23 cellular contexts compared by ENCODE assay signal in genomic region chr3:52029535-52029934, GRCh38. TPM values are rescaled to one million over a fixed set of nuclear protein-coding genes. Genes with fewer than 3 reads are reported as not detected.
DNase-seq lines count a peak whose midpoint lies in the region; ATAC-seq, FAIRE-seq and TF ChIP-seq lines count a peak whose summit lies in the region.
"Had no signal": no experiment of that assay in that cellular context is flagged by ENCODE, and none has a peak within 500 bp of the region (broad histone marks: within the 10 kb centered on the region; RNA-seq: fewer than 3 reads in every experiment).

No MANE protein-coding gene starts in this region.

- no peak for TF ChIP-seq RAD21 in K562 (CRISPR knock-in tag; conservative IDR thresholded peaks at IDR 0.05 in 1 of 2, IDR thresholded peaks at IDR 0.05 in 1 of 2)

- H3K4me3 Mint-ChIP-seq in neural progenitor cell = no peak overlapping the region
- H3K4me3 Mint-ChIP-seq: B cell; CD4-positive, CD25-positive, alpha-beta regulatory T cell; IgD-negative memory B cell had no signal

- H3K27ac ChIP-seq in left ventricle myocardium inferior (replicated peaks) = peak overlapping the region; percentile 92
- no peak overlapping the region for H3K27ac ChIP-seq in K562 (ENCODE audit: extremely low read depth, low read depth, low read length)
- H3K27ac ChIP-seq in neural progenitor cell = no peak overlapping the region
- peak overlapping the region; percentile 90 for H3K27ac ChIP-seq in substantia nigra (ENCODE audit: low read depth, low read length, poor library complexity, severe bottlenecking)
- H3K27ac ChIP-seq: A549 had no signal

- POLR2A ChIA-PET in K562 (lab: Yijun Ruan, JAX) = interaction anchor here (0.7 to 0.9 kb wide), 2 partner anchors 14 to 16 kb away, joined by 4 to 6 read pairs; no protein-coding TSS in a partner anchor

- no peak for ATAC-seq in Right ventricle myocardium inferior
- no peak for ATAC-seq in K562
- ATAC-seq: A549, HCT116 had no signal

- H3K4me3 ChIP-seq in left ventricle myocardium inferior = no peak overlapping the region
- no peak overlapping the region for H3K4me3 ChIP-seq in K562
- H3K4me3 ChIP-seq in neural progenitor cell = no peak overlapping the region
- H3K4me3 ChIP-seq: A549 had no signal

- H3K36me3 Mint-ChIP-seq in neural progenitor cell = no peaks in the 10 kb centered on the region
- H3K36me3 Mint-ChIP-seq: CD4-positive, CD25-positive, alpha-beta regulatory T cell had no signal

- H3K4me1 Mint-ChIP-seq in neural progenitor cell = peaks cover 37% of the 10 kb centered on the region
- H3K4me1 Mint-ChIP-seq: IgD-negative memory B cell had no signal

- no peak for TF ChIP-seq EP300 in K562 (IDR thresholded peaks at IDR 0.05; ENCODE audit: low read length)

- H3K36me3 ChIP-seq in left ventricle myocardium inferior = no peaks in the 10 kb centered on the region
- no peaks in the 10 kb centered on the region for H3K36me3 ChIP-seq in K562 (ENCODE audit: control insufficient read depth, insufficient read depth, low read length)
- H3K36me3 ChIP-seq in neural progenitor cell = no peaks in the 10 kb centered on the region

- no peaks in the 10 kb centered on the region; the same call in 1 of the 2 replicates for H4K20me1 ChIP-seq in K562 (replicated peaks; ENCODE audit: control insufficient read depth, insufficient read depth, low read length)
- H4K20me1 ChIP-seq in neural progenitor cell (ENCODE audit: low read depth) = no peaks in the 10 kb centered on the region

- H3K4me1 ChIP-seq in left ventricle myocardium inferior (peaks cover 64% of the 10 kb centered on the region), K562 (replicated peaks in 1 of 2; ENCODE audit: control insufficient read depth in 2 of 2, insufficient read depth in 2 of 2, low read length in 2 of 2) (peaks cover 14 to 27% of the 10 kb centered on the region in 2 experiments), neural progenitor cell (peaks cover 26% of the 10 kb centered on the region)
- H3K4me1 ChIP-seq: A549 had no signal

- WGBS in K562 (ENCODE audit: insufficient coverage, low coverage, missing lambda C conversion rate) = 63% methylated on average over 4 of the region's 10 CpGs

- H3K4me2 ChIP-seq in K562 (ENCODE audit: insufficient read depth, low read length) = peak overlapping the region; percentile 52; the same call in 1 of the 2 replicates
- H3K4me2 ChIP-seq in neural progenitor cell = no peak overlapping the region
- H3K4me2 ChIP-seq: A549 had no signal

- H3K27me3 ChIP-seq in left ventricle myocardium inferior (ENCODE audit: low read depth) (no peaks in the 10 kb centered on the region), K562 (ENCODE audit: control insufficient read depth in 2 of 2, insufficient read depth in 2 of 2, low read length in 2 of 2) (no peaks in the 10 kb centered on the region; a peak in 1 of 5 replicates), neural progenitor cell (no peaks in the 10 kb centered on the region)

- intact Hi-C loops in left ventricle myocardium inferior (cut with micrococcal nuclease) (no loop called here), Right ventricle myocardium inferior (cut with DNase I) (no loop called here), K562 (cut with micrococcal nuclease) (no loop called here)

- H3F3A ChIP-seq in neural progenitor cell (ENCODE audit: low read depth) = no peaks in the 10 kb centered on the region

- TF ChIP-seq CTCF in left ventricle myocardium inferior (IDR thresholded peaks at IDR 0.05; ENCODE audit: borderline replicate concordance) (no peak), K562 (IDR thresholded peaks at IDR 0.05 in 2 of 3, conservative IDR thresholded peaks at IDR 0.05 in 1 of 3; ENCODE audit: insufficient read depth in 2 of 3, low read depth in 1 of 3, low read length in 3 of 3) (no peak), neural progenitor cell (IDR thresholded peaks at IDR 0.05) (no peak)

- H3K27ac Mint-ChIP-seq in neural progenitor cell = peak overlapping the region; percentile 63
- H3K27ac Mint-ChIP-seq: B cell, IgD-negative memory B cell had no signal

- in situ Hi-C loops in K562 (cut with MboI) = no loop called here

- H2AFZ ChIP-seq in K562 (ENCODE audit: low read depth, low read length) (no peak overlapping the region), neural progenitor cell (replicated peaks) (no peak overlapping the region)

- DNase-seq in left ventricle myocardium inferior = no peak
- DNase-seq in Right ventricle myocardium inferior (ENCODE audit: missing footprints) = no peak
- no peak for DNase-seq in K562 (ENCODE audit: extremely low read depth in 1 of 4, low spot score in 3 of 4)
- no peak for DNase-seq in neural progenitor cell (ENCODE audit: low spot score)
- no peak for DNase-seq in substantia nigra (lab: John Stamatoyannopoulos, UW)
- no peak for DNase-seq in NCI-H510A (lab: John Stamatoyannopoulos, UW)
- no peak for DNase-seq in SW480 (ENCODE audit: low spot score)
- no peak for DNase-seq in stimulated activated CD4-positive, alpha-beta T cell treated with anti-CD3 and anti-CD28 coated beads, Interleukin-2, amount 100 ng/mL, for 48 hours
- DNase-seq: CD4-positive, CD25-positive, alpha-beta regulatory T cell; DMS79; Karpas-422; NCI-H1417; NCI-H187; NCI-H446; NCI-H526 treated with DMSO at 0.1 percent for 48 hours; SHP77 had no signal

- no TSS peak for BruUV-seq in K562 (replicated peaks; lab: Mats Ljungman, UMichigan)

- no peaks in the 10 kb centered on the region for H3K79me2 ChIP-seq in K562 (ENCODE audit: control insufficient read depth, insufficient read depth, low read length)
- H3K79me2 ChIP-seq in neural progenitor cell (ENCODE audit: low read depth) = no peaks in the 10 kb centered on the region

- no peak for FAIRE-seq in K562 (lab: Jason Lieb, UNC)
- FAIRE-seq: A549, GM19239, H1, RCC 7860 had no signal

- no peak for TF ChIP-seq POLR2A in K562 (conservative IDR thresholded peaks at IDR 0.05)

- no peak overlapping the region for H3K9ac ChIP-seq in K562 (ENCODE audit: insufficient read depth in 1 of 2, low read depth in 2 of 2, low read length in 2 of 2)
- H3K9ac ChIP-seq in neural progenitor cell = no peak overlapping the region

- H3K9me3 ChIP-seq in left ventricle myocardium inferior (replicated peaks) = no peaks in the 10 kb centered on the region
- H3K9me3 ChIP-seq in K562 (replicated peaks; ENCODE audit: control insufficient read depth, insufficient read depth, low read depth, low read length) = no peaks in the 10 kb centered on the region
- H3K9me3 ChIP-seq in neural progenitor cell (ENCODE audit: low read depth) = no peaks in the 10 kb centered on the region
- H3K9me3 ChIP-seq: A549 had no signal

- no peaks in the 10 kb centered on the region for H3K9me3 Mint-ChIP-seq in neural progenitor cell
- H3K9me3 Mint-ChIP-seq: CD4-positive, CD25-positive, alpha-beta regulatory T cell; IgD-negative memory B cell had no signal

- CTCF ChIA-PET in K562 (lab: Yijun Ruan, JAX; ENCODE audit: low intra/inter-chr PET ratio) = no interaction called here

- peaks cover 8% of the 10 kb centered on the region for H3K27me3 Mint-ChIP-seq in neural progenitor cell (ENCODE audit: insufficient read depth, low read depth)
- H3K27me3 Mint-ChIP-seq: IgD-negative memory B cell had no signal

- no peaks in the 10 kb centered on the region for H3K9me1 ChIP-seq in K562 (ENCODE audit: control insufficient read depth, insufficient read depth, low read length)

RNA-seq across cellular contexts. Expression of gene DUSP7, which starts 26.8 kb away (rescaled TPM):
- total RNA-seq in left ventricle myocardium inferior (23.1 TPM), Right ventricle myocardium inferior (25.0 TPM), K562 (2014; rRNA removed) (8.2 and 13.0 TPM in 2 replicates), K562 (2014; rRNA removed; fragmentation: Illumina TruSeq; extraction: Trizol) (3.0 and 3.6 TPM in 2 replicates), K562 (2015; rRNA removed; fragmentation: Illumina TruSeq; extraction: Trizol) (7.6 and 8.5 TPM in 2 replicates), K562 (2021) (15.8 and 16.6 TPM in 2 replicates), neural progenitor cell (ENCODE audit: low replicate concordance) (2.4 and 10.7 TPM in 2 replicates)
- total RNA-seq in K562 (2011; cell fraction: chromatin; rRNA removed; ENCODE audit: low replicate concordance) = 8.6 and 27.9 TPM in 2 replicates
- 22.9 and 25.2 TPM in 2 replicates for total RNA-seq in K562 (2011; cell fraction: nucleolus; rRNA removed)
- 15.6 and 17.5 TPM in 2 replicates for total RNA-seq in K562 (2011; cell fraction: nucleoplasm; rRNA removed)
- polyA plus RNA-seq in K562 (2011; rRNA removed) (8.4 and 13.8 TPM in 2 replicates), K562 (2014; fragmentation: Illumina TruSeq; extraction: Trizol) (11.0 and 11.3 TPM in 2 replicates), K562 (2014; fragmentation: Nextera tagmentation; extraction: Ambion mirVana) (under 1 TPM; 0.45 to 0.58 TPM), K562 (2014; rRNA removed) (11.8 and 12.6 TPM in 2 replicates)
- polyA plus RNA-seq in K562 (2011; cell fraction: cytosol; rRNA removed) = 18.8 and 26.6 TPM in 2 replicates
- 20.3 and 23.2 TPM in 2 replicates for polyA plus RNA-seq in K562 (2011; cell fraction: nucleus; rRNA removed)
- 5.7 and 8.1 TPM in 2 replicates for polyA plus RNA-seq in K562 (2012)
- 12.8 and 20.2 TPM in 2 replicates for polyA minus RNA-seq in K562 (2011; rRNA and poly(A)+ RNA removed)
- polyA minus RNA-seq in K562 (2011; cell fraction: cytosol; rRNA and poly(A)+ RNA removed) = 15.9 and 16.3 TPM in 2 replicates
- polyA minus RNA-seq in K562 (2011; cell fraction: nucleus; rRNA and poly(A)+ RNA removed) = 17.9 and 25.9 TPM in 2 replicates

RNA-seq across cellular contexts. Expression of gene RPL29, which starts 33.8 kb away (rescaled TPM):
- total RNA-seq in left ventricle myocardium inferior = 621 TPM
- total RNA-seq in Right ventricle myocardium inferior = 677 TPM
- 184 and 350 TPM in 2 replicates for total RNA-seq in K562 (2011; cell fraction: chromatin; rRNA removed; ENCODE audit: low replicate concordance)
- total RNA-seq in K562 (2011; cell fraction: nucleolus; rRNA removed) = 475 and 490 TPM in 2 replicates
- 538 and 894 TPM in 2 replicates for total RNA-seq in K562 (2011; cell fraction: nucleoplasm; rRNA removed)
- 1,104 and 1,143 TPM in 2 replicates for total RNA-seq in K562 (2014; rRNA removed)
- total RNA-seq in K562 (2014; rRNA removed; fragmentation: Illumina TruSeq; extraction: Trizol) = 811 and 895 TPM in 2 replicates
- 1,065 and 1,147 TPM in 2 replicates for total RNA-seq in K562 (2015; rRNA removed; fragmentation: Illumina TruSeq; extraction: Trizol)
- total RNA-seq in K562 (2021) = 917 and 1,045 TPM in 2 replicates
- polyA plus RNA-seq in K562 (2011; rRNA removed) = 1,156 and 1,373 TPM in 2 replicates
- polyA plus RNA-seq in K562 (2011; cell fraction: cytosol; rRNA removed) = 2,082 and 2,495 TPM in 2 replicates
- polyA plus RNA-seq in K562 (2011; cell fraction: nucleus; rRNA removed) = 709 and 859 TPM in 2 replicates
- polyA plus RNA-seq in K562 (2012) = 1,411 and 1,997 TPM in 2 replicates
- polyA plus RNA-seq in K562 (2014; fragmentation: Illumina TruSeq; extraction: Trizol) = 1,281 and 1,602 TPM in 2 replicates
- polyA plus RNA-seq in K562 (2014; fragmentation: Nextera tagmentation; extraction: Ambion mirVana) = 100 to 1,000 TPM; 568 to 871 TPM
- 1,326 and 1,475 TPM in 2 replicates for polyA plus RNA-seq in K562 (2014; rRNA removed)
- 954 and 1,034 TPM in 2 replicates for polyA minus RNA-seq in K562 (2011; rRNA and poly(A)+ RNA removed)
- 628 and 690 TPM in 2 replicates for polyA minus RNA-seq in K562 (2011; cell fraction: cytosol; rRNA and poly(A)+ RNA removed)
- polyA minus RNA-seq in K562 (2011; cell fraction: nucleus; rRNA and poly(A)+ RNA removed) = 177 and 303 TPM in 2 replicates
- total RNA-seq in neural progenitor cell (ENCODE audit: low replicate concordance) = 1,431 and 2,019 TPM in 2 replicates

RNA-seq across cellular contexts. Expression of gene ACY1, which starts 46.2 kb away (rescaled TPM):
- total RNA-seq in left ventricle myocardium inferior (20.2 TPM), Right ventricle myocardium inferior (32.3 TPM), K562 (2014; rRNA removed) (118 and 179 TPM in 2 replicates), K562 (2014; rRNA removed; fragmentation: Illumina TruSeq; extraction: Trizol) (44.6 and 70.7 TPM in 2 replicates), K562 (2015; rRNA removed; fragmentation: Illumina TruSeq; extraction: Trizol) (93.2 and 96.9 TPM in 2 replicates), K562 (2021) (134 and 138 TPM in 2 replicates), neural progenitor cell (ENCODE audit: low replicate concordance) (17.3 and 31.8 TPM in 2 replicates)
- total RNA-seq in K562 (2011; cell fraction: chromatin; rRNA removed; ENCODE audit: low replicate concordance) = 84.3 and 247 TPM in 2 replicates
- total RNA-seq in K562 (2011; cell fraction: nucleolus; rRNA removed) = 195 and 196 TPM in 2 replicates
- total RNA-seq in K562 (2011; cell fraction: nucleoplasm; rRNA removed) = 130 and 134 TPM in 2 replicates
- polyA plus RNA-seq in K562 (2011; rRNA removed) (104 and 144 TPM in 2 replicates), K562 (2014; fragmentation: Illumina TruSeq; extraction: Trizol) (123 and 129 TPM in 2 replicates), K562 (2014; fragmentation: Nextera tagmentation; extraction: Ambion mirVana) (100 to 1,000 TPM; 179 to 195 TPM), K562 (2014; rRNA removed) (128 and 136 TPM in 2 replicates)
- polyA plus RNA-seq in K562 (2011; cell fraction: cytosol; rRNA removed) = 184 and 389 TPM in 2 replicates
- polyA plus RNA-seq in K562 (2011; cell fraction: nucleus; rRNA removed) = 211 and 337 TPM in 2 replicates
- polyA plus RNA-seq in K562 (2012) = 145 and 205 TPM in 2 replicates
- polyA minus RNA-seq in K562 (2011; rRNA and poly(A)+ RNA removed) = 63.4 and 90.9 TPM in 2 replicates
- polyA minus RNA-seq in K562 (2011; cell fraction: cytosol; rRNA and poly(A)+ RNA removed) = 94.5 and 118 TPM in 2 replicates
- 79.1 and 86.7 TPM in 2 replicates for polyA minus RNA-seq in K562 (2011; cell fraction: nucleus; rRNA and poly(A)+ RNA removed)

RNA-seq across cellular contexts. Expression of gene ABHD14A, which starts 54.7 kb away (rescaled TPM):
- 25.8 TPM for total RNA-seq in left ventricle myocardium inferior
- 31.5 TPM for total RNA-seq in Right ventricle myocardium inferior
- 1.7 and 7.0 TPM in 2 replicates for total RNA-seq in K562 (2011; cell fraction: chromatin; rRNA removed; ENCODE audit: low replicate concordance)
- total RNA-seq in K562 (2011; cell fraction: nucleolus; rRNA removed) = 12.5 and 13.2 TPM in 2 replicates
- total RNA-seq in K562 (2011; cell fraction: nucleoplasm; rRNA removed) = 9.3 and 10.3 TPM in 2 replicates
- 8.4 and 12.2 TPM in 2 replicates for total RNA-seq in K562 (2014; rRNA removed)
- total RNA-seq in K562 (2014; rRNA removed; fragmentation: Illumina TruSeq; extraction: Trizol) = 1.7 and 3.3 TPM in 2 replicates
- 7.7 and 8.3 TPM in 2 replicates for total RNA-seq in K562 (2015; rRNA removed; fragmentation: Illumina TruSeq; extraction: Trizol)
- total RNA-seq in K562 (2021) = 9.4 and 10.6 TPM in 2 replicates
- 6.6 and 10.5 TPM in 2 replicates for polyA plus RNA-seq in K562 (2011; rRNA removed)
- polyA plus RNA-seq in K562 (2011; cell fraction: cytosol; rRNA removed) = 20.3 and 55.0 TPM in 2 replicates
- 5.8 and 7.5 TPM in 2 replicates for polyA plus RNA-seq in K562 (2011; cell fraction: nucleus; rRNA removed)
- 10.5 and 14.1 TPM in 2 replicates for polyA plus RNA-seq in K562 (2012)
- 7.1 and 8.4 TPM in 2 replicates for polyA plus RNA-seq in K562 (2014; fragmentation: Illumina TruSeq; extraction: Trizol)
- polyA plus RNA-seq in K562 (2014; fragmentation: Nextera tagmentation; extraction: Ambion mirVana) = 1 to 10 TPM in 1 of 2 experiments, under 1 TPM in 1; 0.90 to 2.0 TPM
- 9.6 and 14.0 TPM in 2 replicates for polyA plus RNA-seq in K562 (2014; rRNA removed)
- polyA minus RNA-seq in K562 (2011; rRNA and poly(A)+ RNA removed) = 1.6 and 5.7 TPM in 2 replicates
- 4.3 and 7.0 TPM in 2 replicates for polyA minus RNA-seq in K562 (2011; cell fraction: cytosol; rRNA and poly(A)+ RNA removed)
- 0.54 and 0.78 TPM in 2 replicates for polyA minus RNA-seq in K562 (2011; cell fraction: nucleus; rRNA and poly(A)+ RNA removed)
- 4.0 and 14.7 TPM in 2 replicates for total RNA-seq in neural progenitor cell (ENCODE audit: low replicate concordance)

RNA-seq across cellular contexts. Expression of gene ABHD14B, which starts 55.7 kb away (rescaled TPM):
- total RNA-seq in left ventricle myocardium inferior (14.6 TPM), Right ventricle myocardium inferior (13.8 TPM), K562 (2014; rRNA removed) (46.5 and 78.4 TPM in 2 replicates), K562 (2014; rRNA removed; fragmentation: Illumina TruSeq; extraction: Trizol) (27.4 and 28.3 TPM in 2 replicates), K562 (2015; rRNA removed; fragmentation: Illumina TruSeq; extraction: Trizol) (33.7 and 34.0 TPM in 2 replicates), K562 (2021) (65.2 and 68.0 TPM in 2 replicates), neural progenitor cell (ENCODE audit: low replicate concordance) (6.0 and 8.3 TPM in 2 replicates)
- 33.5 and 88.4 TPM in 2 replicates for total RNA-seq in K562 (2011; cell fraction: chromatin; rRNA removed; ENCODE audit: low replicate concordance)
- 69.5 and 79.0 TPM in 2 replicates for total RNA-seq in K562 (2011; cell fraction: nucleolus; rRNA removed)
- 83.9 and 125 TPM in 2 replicates for total RNA-seq in K562 (2011; cell fraction: nucleoplasm; rRNA removed)
- polyA plus RNA-seq in K562 (2011; rRNA removed) (107 and 114 TPM in 2 replicates), K562 (2014; fragmentation: Illumina TruSeq; extraction: Trizol) (72.2 and 86.5 TPM in 2 replicates), K562 (2014; fragmentation: Nextera tagmentation; extraction: Ambion mirVana) (10 to 100 TPM; 10.6 to 11.7 TPM), K562 (2014; rRNA removed) (80.5 and 87.3 TPM in 2 replicates)
- polyA plus RNA-seq in K562 (2011; cell fraction: cytosol; rRNA removed) = 153 and 233 TPM in 2 replicates
- polyA plus RNA-seq in K562 (2011; cell fraction: nucleus; rRNA removed) = 82.3 and 118 TPM in 2 replicates
- 58.2 and 103 TPM in 2 replicates for polyA plus RNA-seq in K562 (2012)
- polyA minus RNA-seq in K562 (2011; rRNA and poly(A)+ RNA removed) = 50.4 and 76.8 TPM in 2 replicates
- polyA minus RNA-seq in K562 (2011; cell fraction: cytosol; rRNA and poly(A)+ RNA removed) = 38.9 and 39.4 TPM in 2 replicates
- 26.3 and 30.1 TPM in 2 replicates for polyA minus RNA-seq in K562 (2011; cell fraction: nucleus; rRNA and poly(A)+ RNA removed)

Comparison
In these comparisons a context has a peak if more than half of its experiments do, and no peak if none do; other contexts are left out.
1. H3K27ac ChIP-seq: peak in left ventricle myocardium inferior (single experiment) and substantia nigra (single experiment); none in K562 (single experiment) and neural progenitor cell (single experiment).